In genomic region chr1:200336111-200336845, GRCh38 we compare ENCODE assay signal across 13 cellular contexts.
DNase-seq lines count a peak whose midpoint lies in the region; ATAC-seq, FAIRE-seq and TF ChIP-seq lines count a peak whose summit lies in the region.
"Had no signal": no experiment of that assay in that cellular context is flagged by ENCODE, and none has a peak within 500 bp of the region (broad histone marks: within the 10 kb centered on the region; RNA-seq: fewer than 3 reads in every experiment).

No MANE protein-coding gene starts in this region.

- no peaks in the 10 kb centered on the region for H3K9me1 ChIP-seq in keratinocyte (ENCODE audit: control insufficient read depth, extremely low read depth, insufficient read depth, low read length)

- H3K9me3 Mint-ChIP-seq in activated B cell treated with CpG ODN at 0.5 μM for 24 hours, result no peaks in the 10 kb centered on the region

- H3K27ac ChIP-seq in keratinocyte (ENCODE audit: control insufficient read depth, insufficient read depth, low read length) (peak overlapping the region; percentile 42), small intestine (ENCODE audit: low read depth in 1 of 2, low read length in 1 of 2) (no peak overlapping the region)

- H4K20me1 ChIP-seq in keratinocyte (ENCODE audit: control insufficient read depth, extremely low read depth, insufficient read depth, low read length), result no peaks in the 10 kb centered on the region

- peak; percentile 39 for DNase-seq in ACHN
- peak; percentile 66 for DNase-seq in HT1080 (ENCODE audit: low read depth)
- no peak for DNase-seq in activated B cell treated with CpG ODN at 0.5 μM for 24 hours
- DNase-seq in keratinocyte (ENCODE audit: low read depth, low spot score), result no peak
- no peak for DNase-seq in GM13977 (ENCODE audit: low spot score)
- no peak for DNase-seq in small intestine
- no peak for DNase-seq in GM10248 (ENCODE audit: extremely low spot score)
- DNase-seq: activated CD4-positive, CD25-positive, alpha-beta regulatory T cell treated with anti-CD3 and anti-CD28 coated beads, Interleukin-2, amount 50 U/mL, for 72 hours; activated gamma-delta T cell; effector CD4-positive, alpha-beta T cell; NCI-H1694 had no signal

- in situ Hi-C loops in ACHN (cut with HindIII; ENCODE audit: low pct_ligation_motif_present, low pct_unique_long_range_greater_than_20kb, low sequenced_read_pairs), result no loop called here
- in situ Hi-C loops in GM13977 (cut with MboI; ENCODE audit: low pct_unique_long_range_greater_than_20kb, low sequenced_read_pairs, unreplicated experiment), result no loop called here

- peak overlapping the region; percentile 87 for H3K27ac Mint-ChIP-seq in activated B cell treated with CpG ODN at 0.5 μM for 24 hours

- H3K36me3 Mint-ChIP-seq in activated B cell treated with CpG ODN at 0.5 μM for 24 hours (ENCODE audit: low read depth), result no peaks in the 10 kb centered on the region

- no peak overlapping the region for H3K4me3 ChIP-seq in keratinocyte (ENCODE audit: control insufficient read depth in 2 of 3, extremely low read depth in 1 of 3, insufficient read depth in 2 of 3, low read depth in 1 of 3, low read length in 3 of 3)
- H3K4me3 ChIP-seq in small intestine (ENCODE audit: low read depth in 1 of 2, low read length in 2 of 2), result no peak overlapping the region

- CTCF ChIA-PET in activated B cell treated with CpG ODN at 0.5 μM for 24 hours (lab: Charles Lee) (no interaction called here), GM10248 (lab: Yijun Ruan, JAX) (interaction anchor here (0.9 to 1.0 kb wide), 2 partner anchors 13 to 27 kb away, joined by 3 read pairs; no protein-coding TSS in a partner anchor)

- H3K27me3 Mint-ChIP-seq in activated B cell treated with CpG ODN at 0.5 μM for 24 hours, result no peaks in the 10 kb centered on the region

- no peak overlapping the region for H3K4me3 Mint-ChIP-seq in activated B cell treated with CpG ODN at 0.5 μM for 24 hours

- POLR2A ChIA-PET in activated B cell treated with CpG ODN at 0.5 μM for 24 hours (lab: Charles Lee) (no interaction called here), GM10248 (lab: Yijun Ruan, JAX) (no interaction called here)

- ATAC-seq in activated B cell treated with CpG ODN at 0.5 μM for 24 hours (ENCODE audit: low read depth) (no peak), HG02885 (IDR thresholded peaks at IDR 0.05; ENCODE audit: poor library complexity, unreplicated experiment) (no peak)

- peak overlapping the region; percentile 66 for H3K4me2 ChIP-seq in keratinocyte (ENCODE audit: control insufficient read depth, extremely low read depth, insufficient read depth, low read depth, low read length)

- no peak for FAIRE-seq in keratinocyte (lab: Jason Lieb, UNC)
- FAIRE-seq in small intestine (lab: Jason Lieb, UNC), result no peak
- FAIRE-seq: GM19239 had no signal

- H3K9me3 ChIP-seq in keratinocyte (ENCODE audit: control insufficient read depth, low read depth, low read length), result no peaks in the 10 kb centered on the region
- no peaks in the 10 kb centered on the region for H3K9me3 ChIP-seq in small intestine (ENCODE audit: control insufficient read depth, low read depth)

- H3K4me1 Mint-ChIP-seq in activated B cell treated with CpG ODN at 0.5 μM for 24 hours, result peaks cover 35% of the 10 kb centered on the region

- dilution Hi-C loops in keratinocyte (cut with MboI; ENCODE audit: extremely low pct_ligation_motif_present, low sequenced_read_pairs), result no loop called here

- H3K27me3 ChIP-seq in keratinocyte (ENCODE audit: control insufficient read depth, extremely low read depth, insufficient read depth, low read length), result no peaks in the 10 kb centered on the region
- H3K27me3 ChIP-seq in small intestine (ENCODE audit: control insufficient read depth in 2 of 2, insufficient read depth in 2 of 2, low read length in 2 of 2), result no peaks in the 10 kb centered on the region

- no peaks in the 10 kb centered on the region for H3K79me2 ChIP-seq in keratinocyte (ENCODE audit: control insufficient read depth, insufficient read depth, low read length)

- H3K4me1 ChIP-seq in keratinocyte (ENCODE audit: control insufficient read depth, extremely low read depth, insufficient read depth, low read length), result peaks cover 18% of the 10 kb centered on the region
- H3K4me1 ChIP-seq in small intestine (ENCODE audit: control insufficient read depth in 2 of 2, insufficient read depth in 1 of 2, low read depth in 1 of 2, low read length in 1 of 2), result no peaks in the 10 kb centered on the region

- intact Hi-C loops in activated B cell treated with CpG ODN at 0.5 μM for 24 hours (cut with micrococcal nuclease), result loop anchor here (2.0 kb wide), 1 partner anchor 29 kb away; no protein-coding TSS in a partner anchor

- H2AFZ ChIP-seq in keratinocyte (ENCODE audit: control insufficient read depth, low read length), result no peak overlapping the region

- no peak overlapping the region for H3K9ac ChIP-seq in keratinocyte (ENCODE audit: control insufficient read depth, extremely low read depth, insufficient read depth, low read length)

- 46 to 63% (median 57%) methylated on average over 4 of the region's 4 CpGs for WGBS in small intestine, 3 donors

- TF ChIP-seq CTCF in activated B cell treated with CpG ODN at 0.5 μM for 24 hours (IDR thresholded peaks at IDR 0.05) (no peak), keratinocyte (optimal IDR thresholded peaks at IDR 0.05 in 1 of 3, IDR thresholded peaks at IDR 0.05 in 1 of 3, conservative IDR thresholded peaks at IDR 0.05 in 1 of 3; ENCODE audit: extremely low read depth in 1 of 3, insufficient read depth in 2 of 3, low read length in 3 of 3) (no peak), GM13977 (IDR thresholded peaks at IDR 0.05; ENCODE audit: extremely low read depth, insufficient read depth, missing control alignments) (no peak), GM10248 (IDR thresholded peaks at IDR 0.05; ENCODE audit: control extremely low read depth, extremely low read depth, low read depth, missing control alignments) (no peak)

- no peaks in the 10 kb centered on the region for H3K36me3 ChIP-seq in keratinocyte (ENCODE audit: control insufficient read depth in 2 of 2, extremely low read depth in 1 of 2, insufficient read depth in 2 of 2, low read length in 2 of 2)
- no peaks in the 10 kb centered on the region for H3K36me3 ChIP-seq in small intestine (ENCODE audit: control insufficient read depth in 2 of 2, insufficient read depth in 2 of 2, low read length in 2 of 2)

Comparison
In these comparisons a context has a peak if more than half of its experiments do, and no peak if none do; other contexts are left out.
1. DNase-seq: peak in ACHN (single experiment) and HT1080 (single experiment); none in activated B cell treated with CpG ODN at 0.5 μM for 24 hours (single experiment), keratinocyte (single experiment), GM13977 (single experiment), small intestine (single experiment) and GM10248 (single experiment).